13 cellular contexts compared by ENCODE assay signal in the genomic region with DNA sequence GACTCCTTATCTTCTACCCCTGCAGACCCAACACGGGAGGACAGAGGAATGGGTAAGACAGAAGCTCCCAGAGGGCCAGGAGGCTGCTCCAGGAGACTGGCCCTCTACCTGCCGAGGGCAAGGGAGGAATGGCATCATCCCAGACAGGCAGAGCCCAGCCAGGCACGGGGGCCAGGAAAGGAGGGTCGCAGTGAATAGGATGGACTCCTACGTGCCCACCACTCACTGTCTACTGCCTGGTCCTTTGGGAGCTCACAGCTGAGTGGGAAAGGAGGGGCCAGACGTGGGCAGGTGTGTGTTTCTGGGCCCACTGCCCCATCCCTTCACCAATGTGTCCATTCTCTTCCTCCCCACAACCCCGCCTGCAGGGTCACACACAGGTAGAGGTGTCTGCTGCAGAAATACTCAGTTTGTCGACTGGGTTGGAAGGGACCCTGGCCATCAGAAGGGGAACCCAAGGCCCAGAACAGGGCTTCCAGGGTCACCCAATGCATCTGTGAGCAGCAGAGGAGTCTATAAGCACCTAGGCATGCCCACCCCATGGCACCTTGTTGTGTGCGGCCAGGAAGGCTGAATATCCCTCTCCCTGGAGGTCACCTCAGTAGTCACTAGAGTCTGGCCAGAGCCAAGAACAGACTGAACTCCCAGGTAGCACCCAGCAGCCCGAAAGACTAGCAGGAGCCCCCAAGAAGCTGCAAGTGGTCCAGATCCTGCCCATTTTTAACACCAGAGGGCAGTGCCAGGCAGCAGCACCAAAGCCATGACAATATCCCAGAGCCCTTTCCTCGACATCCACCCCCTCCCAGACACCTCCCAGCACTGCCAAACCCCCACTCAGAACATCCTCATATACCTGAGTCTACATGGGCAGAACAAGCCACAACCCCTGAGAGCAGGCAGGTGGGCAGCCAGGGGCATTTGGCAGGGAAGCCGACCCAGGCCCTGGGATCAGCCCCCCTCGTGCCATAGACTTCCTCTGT. TPM values are rescaled to one million over a fixed set of nuclear protein-coding genes. Genes with fewer than 3 reads are reported as not detected.
DNase-seq lines count a peak whose midpoint lies in the region; ATAC-seq and TF ChIP-seq lines count a peak whose summit lies in the region.
"Had no signal": no experiment of that assay in that cellular context is flagged by ENCODE, and none has a peak within 500 bp of the region (broad histone marks: within the 10 kb centered on the region; RNA-seq: fewer than 3 reads in every experiment).

No MANE protein-coding gene starts in this region.

- H3K36me3 ChIP-seq in DOHH2 (ENCODE audit: control insufficient read depth, low read length) (peaks cover 99% of the 10 kb centered on the region), HUES6 (ENCODE audit: control insufficient read depth, insufficient read depth, low read length) (peaks cover 100% of the 10 kb centered on the region), neutrophil (peaks cover 100% of the 10 kb centered on the region), vagina (peaks cover 2 to 84% of the 10 kb centered on the region in 2 donors)

- H3K9me3 Mint-ChIP-seq in chondrocyte (ENCODE audit: low read depth) = no peaks in the 10 kb centered on the region

- DNase-seq in chondrocyte (ENCODE audit: low spot score) (peak; percentile 69), Kasumi-1 (lab: John Stamatoyannopoulos, UW) (no peak), vagina (ENCODE audit: extremely low spot score in 2 of 2) (no peak), cortex of kidney (lab: John Stamatoyannopoulos, UW) (no peak)
- DNase-seq: activated CD4-positive, alpha-beta T cell treated with anti-CD3 and anti-CD28 coated beads for 48 hours; activated naive CD4-positive, alpha-beta T cell; NCI-H1694 treated with DMSO at 0.1 percent for 48 hours; NK-92 treated with Interleukin-12 subunit alpha and Interleukin-12 subunit beta, amount 100 ng/mL, for 24 hours; testis had no signal

- H3K9me3 ChIP-seq in DOHH2 (ENCODE audit: control insufficient read depth, insufficient read depth, low read length) (no peaks in the 10 kb centered on the region), HUES6 (ENCODE audit: control insufficient read depth, insufficient read depth, low read depth, low read length) (no peaks in the 10 kb centered on the region), neutrophil (peaks cover 16% of the 10 kb centered on the region), vagina (no peaks in the 10 kb centered on the region)
- H3K9me3 ChIP-seq: testis had no signal

- intact Hi-C loops in vagina (cut with DNase I) = no loop called here

- no peaks in the 10 kb centered on the region; the same call in 1 of the 2 replicates for H3K79me2 ChIP-seq in DOHH2 (ENCODE audit: control insufficient read depth, low read length)

- H3K4me1 ChIP-seq in DOHH2 (ENCODE audit: control insufficient read depth, low read length) (no peaks in the 10 kb centered on the region), HUES6 (ENCODE audit: control insufficient read depth, insufficient read depth, low read length) (peaks cover 10% of the 10 kb centered on the region), neutrophil (ENCODE audit: control insufficient read depth in 1 of 2, insufficient read depth in 1 of 2, low read depth in 1 of 2, low read length in 1 of 2) (peaks cover 22 to 31% of the 10 kb centered on the region in 2 experiments), vagina (peaks cover 13% of the 10 kb centered on the region)

- H3K4me3 Mint-ChIP-seq in chondrocyte (ENCODE audit: unreplicated experiment) = no peak overlapping the region

- peaks cover 20% of the 10 kb centered on the region for H3K4me1 Mint-ChIP-seq in chondrocyte (ENCODE audit: low read depth)

- TF ChIP-seq POLR2A in vagina (IDR thresholded peaks at IDR 0.05) = no peak

- TF ChIP-seq CTCF in DOHH2 (IDR thresholded peaks at IDR 0.05; ENCODE audit: low read depth, low read length, poor library complexity, severe bottlenecking) (peak; percentile 23), chondrocyte (IDR thresholded peaks at IDR 0.05) (peak; percentile 64), neutrophil (IDR thresholded peaks at IDR 0.05) (no peak), vagina (IDR thresholded peaks at IDR 0.05) (no peak)

- no peak overlapping the region for H3K4me3 ChIP-seq in DOHH2 (ENCODE audit: low read length)
- no peak overlapping the region for H3K4me3 ChIP-seq in HUES6 (ENCODE audit: low read depth, low read length)
- H3K4me3 ChIP-seq in neutrophil (ENCODE audit: low read depth in 1 of 2, low read length in 1 of 2) = no peak overlapping the region
- H3K4me3 ChIP-seq in vagina = no peak overlapping the region
- H3K4me3 ChIP-seq: testis had no signal

- H3K27me3 ChIP-seq in DOHH2 (ENCODE audit: control insufficient read depth, low read length) (no peaks in the 10 kb centered on the region), HUES6 (ENCODE audit: control insufficient read depth, insufficient read depth, low read length) (no peaks in the 10 kb centered on the region), neutrophil (no peaks in the 10 kb centered on the region), vagina (no peaks in the 10 kb centered on the region)
- H3K27me3 ChIP-seq: testis had no signal

- H3K27ac ChIP-seq in DOHH2 (ENCODE audit: low read depth, low read length) (no peak overlapping the region), HUES6 (ENCODE audit: low read depth, low read length) (0 out of 2 replicates have a peak overlapping the region, but pooled peaks have one; percentile 22), neutrophil (peak overlapping the region; percentile 97), vagina (no peak overlapping the region)
- H3K27ac ChIP-seq: testis had no signal

- no peaks in the 10 kb centered on the region for H3K27me3 Mint-ChIP-seq in chondrocyte (ENCODE audit: low read depth)

- H3K9ac ChIP-seq in HUES6 (ENCODE audit: low read length) = no peak overlapping the region

- no peaks in the 10 kb centered on the region for H3K9me2 ChIP-seq in DOHH2 (replicated peaks; ENCODE audit: control insufficient read depth, low read length)

- no peaks in the 10 kb centered on the region for H4K20me1 ChIP-seq in DOHH2 (ENCODE audit: control insufficient read depth, insufficient read depth, low read depth, low read length)

- no peak overlapping the region for H3K4me2 ChIP-seq in DOHH2 (ENCODE audit: low read length)

- no peak for ATAC-seq in GM21526 (IDR thresholded peaks at IDR 0.05; ENCODE audit: low FRiP score, unreplicated experiment)

- H3F3A ChIP-seq in DOHH2 (ENCODE audit: control insufficient read depth, insufficient read depth) = peaks cover 16% of the 10 kb centered on the region; the same call in 1 of the 2 replicates

- H3K36me3 Mint-ChIP-seq in chondrocyte (ENCODE audit: low read depth) = peaks cover 41% of the 10 kb centered on the region

- no peak overlapping the region for H3K27ac Mint-ChIP-seq in chondrocyte (ENCODE audit: unreplicated experiment)

RNA-seq across cellular contexts. Expression of gene TKT, which starts 24.0 kb away (rescaled TPM):
- 165 to 299 TPM (median 169 TPM) in 3 replicates for total RNA-seq in chondrocyte
- 423 TPM for total RNA-seq in vagina

Comparison
In these comparisons a context has a peak if more than half of its experiments do, and no peak if none do; other contexts are left out.
1. H3K27ac ChIP-seq: peak in HUES6 (single experiment) and neutrophil (single experiment); none in DOHH2 (single experiment) and vagina (single experiment).
2. CTCF ChIP-seq: peak in DOHH2 (single experiment) and chondrocyte (single experiment); none in neutrophil (single experiment) and vagina (0 of 3).